Comparison of ENCODE assay signal across 27 cellular contexts in genomic region chr4:48244665-48245064, GRCh38. TPM values are rescaled to one million over a fixed set of nuclear protein-coding genes. Genes with fewer than 3 reads are reported as not detected.
"Had no signal": no experiment of that assay in that cellular context is flagged by ENCODE, and none has a peak within 500 bp of the region (broad histone marks: within the 10 kb centered on the region; RNA-seq: fewer than 3 reads in every experiment).

No MANE protein-coding gene starts in this region.

- H3K4me3 ChIP-seq: neural progenitor cell, ovary, psoas muscle, right lobe of liver, sigmoid colon, stomach, thoracic aorta, thyroid gland, tibial nerve, upper lobe of left lung, vagina had no signal

- H3K4me2 ChIP-seq: neural progenitor cell had no signal

- H3K79me2 ChIP-seq: parathyroid adenoma had no signal

- FAIRE-seq: small intestine, urothelium cell line had no signal

- DNase-seq: natural killer cell; occipital lobe; ovary; posterior cingulate gyrus; psoas muscle; right cardiac atrium; right lobe of liver; sigmoid colon; small intestine; stimulated activated CD4-positive, alpha-beta T cell treated with anti-CD3 and anti-CD28 coated beads, Interleukin-15, amount 100 ng/mL, for 24 hours; stimulated activated CD4-positive, alpha-beta T cell treated with anti-CD3 and anti-CD28 coated beads, Interleukin-2, amount 100 ng/mL, for 24 hours; stimulated activated CD4-positive, alpha-beta T cell treated with anti-CD3 and anti-CD28 coated beads, Interleukin-2, amount 100 ng/mL, for 48 hours; stimulated activated CD4-positive, alpha-beta T cell treated with anti-CD3 and anti-CD28 coated beads, Interleukin-4, amount 100 ng/mL, for 24 hours; stimulated activated naive B cell treated with anti-CD40 and anti-IgM and Interleukin-4, amounts not matched to agents 10 μg/mL and 1 μg/mL and 100 μg/mL, for 72 hours; stimulated activated naive CD4-positive, alpha-beta T cell treated with Interleukin-2 at 50 U/mL for 16 hours; stomach; thyroid gland; trophoblast cell; upper lobe of left lung had no signal

- H3K27me3 ChIP-seq: neural progenitor cell, ovary, right lobe of liver, sigmoid colon, stomach, thyroid gland, tibial nerve, upper lobe of left lung, vagina had no signal

- H3K9me3 ChIP-seq: ovary, right lobe of liver, sigmoid colon, stomach, thoracic aorta, thyroid gland, upper lobe of left lung, vagina had no signal

- H3K4me1 ChIP-seq: neural progenitor cell, parathyroid adenoma, stomach, thyroid gland, tibial nerve, upper lobe of left lung, vagina had no signal

- H2AFZ ChIP-seq: neural progenitor cell, parathyroid adenoma had no signal

- H3K9ac ChIP-seq: neural progenitor cell, parathyroid adenoma had no signal

- H3K27ac ChIP-seq: neural progenitor cell, ovary, parathyroid adenoma, psoas muscle, right lobe of liver, sigmoid colon, stomach, thoracic aorta, thyroid gland, tibial nerve, upper lobe of left lung, vagina had no signal

- ATAC-seq: natural killer cell; psoas muscle; right cardiac atrium; right lobe of liver; stimulated activated effector memory CD8-positive, alpha-beta T cell treated with anti-CD3 and anti-CD28 coated beads, Interleukin-12 subunit alpha, Interleukin-12 subunit beta, amount 100 ng/mL, for 72 hours; stimulated activated naive B cell treated with anti-CD40 and anti-IgM and Interleukin-4, amounts not matched to agents 10 μg/mL and 1 μg/mL and 100 μg/mL, for 72 hours had no signal

- H3K36me3 ChIP-seq: neural progenitor cell, ovary, right lobe of liver, sigmoid colon, stomach, thoracic aorta, thyroid gland, tibial nerve, upper lobe of left lung, vagina had no signal

RNA-seq across cellular contexts. Expression of gene TEC, which starts 25.0 kb away (rescaled TPM):
- polyA plus RNA-seq: neural cell had no signal
